1 cellular context compared by ENCODE assay signal in the genomic region with DNA sequence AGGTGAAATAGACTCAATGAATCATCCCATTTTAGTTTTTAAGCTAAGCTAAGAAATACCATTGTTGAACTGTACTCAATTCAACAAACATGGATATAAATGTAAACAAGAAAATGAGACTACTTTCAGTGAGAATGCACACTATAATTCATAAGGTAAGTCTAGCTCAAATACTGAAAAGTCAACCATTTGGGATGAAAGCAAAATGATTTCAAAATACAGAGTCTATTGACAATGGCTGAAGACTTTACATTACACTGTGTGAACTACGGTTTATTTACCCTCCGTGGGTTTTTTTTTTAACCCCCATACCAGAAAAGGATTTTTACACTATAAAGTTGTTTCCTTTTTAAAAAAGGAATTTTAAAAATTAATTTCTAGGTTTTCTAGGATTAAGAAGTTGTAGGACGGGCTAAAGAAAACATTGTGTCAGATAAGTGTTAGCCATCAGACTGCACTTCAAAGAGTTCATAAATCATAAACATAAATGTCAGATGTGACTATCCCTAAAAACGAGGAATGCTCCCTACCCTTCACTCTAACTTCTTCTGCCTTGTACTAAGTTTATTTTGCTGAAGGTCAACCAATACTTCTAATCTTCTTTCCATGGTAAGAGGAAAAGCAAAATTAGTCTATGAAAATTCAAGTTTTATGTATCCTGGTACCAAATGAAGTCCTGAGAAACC.
TF ChIP-seq lines count a peak whose summit lies in the region.

No MANE protein-coding gene starts in this region.

TF ChIP-seq in HepG2, 621 proteins besides CTCF, POLR2A, EP300 and RAD21 (continued from another document and continues in another):
- TF ChIP-seq IRF9 (CRISPR knock-in tag; IDR thresholded peaks at IDR 0.05; ENCODE audit: borderline replicate concordance) (no peak), EED (CRISPR knock-in tag; IDR thresholded peaks at IDR 0.05) (no peak), MAZ (IDR thresholded peaks at IDR 0.05; ENCODE audit: borderline replicate concordance, low read depth, low read length) (no peak), MAZ (CRISPR knock-in tag; IDR thresholded peaks at IDR 0.05; ENCODE audit: low read depth) (no peak), ZNF652 (CRISPR knock-in tag; IDR thresholded peaks at IDR 0.05; ENCODE audit: borderline replicate concordance, low read depth) (peak; percentile 55; the same call in 1 of the 2 replicates), ZNF331 (CRISPR knock-in tag; IDR thresholded peaks at IDR 0.05) (no peak), JARID2 (CRISPR knock-in tag; IDR thresholded peaks at IDR 0.05; ENCODE audit: insufficient replicate concordance) (no peak), ZNF124 (CRISPR knock-in tag; IDR thresholded peaks at IDR 0.05) (no peak), FOXP1 (IDR thresholded peaks at IDR 0.05) (no peak), FOXP1 (CRISPR knock-in tag; IDR thresholded peaks at IDR 0.05) (peak; percentile 46; the same call in 1 of the 2 replicates), ATF7 (IDR thresholded peaks at IDR 0.05) (no peak), ATF7 (CRISPR knock-in tag; IDR thresholded peaks at IDR 0.05) (no peak), ELF3 (CRISPR knock-in tag; IDR thresholded peaks at IDR 0.05) (0 out of 2 replicates have a peak, but pooled peaks have one; percentile 20), ZNF720 (CRISPR knock-in tag; IDR thresholded peaks at IDR 0.05) (no peak), EHMT2 (IDR thresholded peaks at IDR 0.05; ENCODE audit: borderline replicate concordance, low read depth, low read length) (peak; percentile 34; the same call in 1 of the 2 replicates), ZNF276 (CRISPR knock-in tag; IDR thresholded peaks at IDR 0.05; ENCODE audit: low read depth) (no peak), ZNF496 (CRISPR knock-in tag; IDR thresholded peaks at IDR 0.05; ENCODE audit: insufficient replicate concordance) (no peak), TBX3 (IDR thresholded peaks at IDR 0.05; ENCODE audit: borderline replicate concordance) (peak; percentile 49; the same call in 1 of the 2 replicates), ZNF546 (CRISPR knock-in tag; conservative IDR thresholded peaks at IDR 0.05) (no peak), ZC3H13 (CRISPR knock-in tag; IDR thresholded peaks at IDR 0.05) (no peak), ZNF414 (CRISPR knock-in tag; IDR thresholded peaks at IDR 0.05) (no peak), TOPORS (CRISPR knock-in tag; IDR thresholded peaks at IDR 0.05) (no peak), ZNF20 (CRISPR knock-in tag; IDR thresholded peaks at IDR 0.05) (no peak), TCF7L2 (IDR thresholded peaks at IDR 0.05; ENCODE audit: low read depth, low read length) (peak; percentile 30; the same call in 1 of the 2 replicates), POLR2G (IDR thresholded peaks at IDR 0.05; ENCODE audit: low read depth, low read length) (no peak), FOXP4 (CRISPR knock-in tag; IDR thresholded peaks at IDR 0.05) (0 out of 2 replicates have a peak, but pooled peaks have one; percentile 28), ZNF770 (CRISPR knock-in tag; IDR thresholded peaks at IDR 0.05) (no peak), DPF2 (CRISPR knock-in tag; IDR thresholded peaks at IDR 0.05; ENCODE audit: borderline replicate concordance, low read depth) (0 out of 2 replicates have a peak, but pooled peaks have one; percentile 40), ZNF34 (CRISPR knock-in tag; IDR thresholded peaks at IDR 0.05; ENCODE audit: borderline replicate concordance) (no peak), MATR3 (CRISPR knock-in tag; IDR thresholded peaks at IDR 0.05) (no peak), SMC3 (IDR thresholded peaks at IDR 0.05; ENCODE audit: low read length) (no peak), ZSCAN30 (CRISPR knock-in tag; IDR thresholded peaks at IDR 0.05) (no peak), NONO (IDR thresholded peaks at IDR 0.05) (no peak), NONO (CRISPR knock-in tag; conservative IDR thresholded peaks at IDR 0.05) (no peak), THRA (CRISPR knock-in tag; IDR thresholded peaks at IDR 0.05; ENCODE audit: borderline replicate concordance) (no peak), TCF7 (IDR thresholded peaks at IDR 0.05; ENCODE audit: low read depth) (peak; percentile 78), GATAD1 (CRISPR knock-in tag; IDR thresholded peaks at IDR 0.05) (no peak), MYNN (CRISPR knock-in tag; IDR thresholded peaks at IDR 0.05; ENCODE audit: low read depth) (no peak), BCL6 (CRISPR knock-in tag; IDR thresholded peaks at IDR 0.05) (peak; percentile 83), ZBTB43 (CRISPR knock-in tag; conservative IDR thresholded peaks at IDR 0.05) (0 out of 2 replicates have a peak, but pooled peaks have one; percentile 47), ELF1 (CRISPR knock-in tag; IDR thresholded peaks at IDR 0.05) (no peak), HNF4A (CRISPR knock-in tag; IDR thresholded peaks at IDR 0.05) (peak; percentile 29; the same call in 1 of the 2 replicates), NCOA5 (CRISPR knock-in tag; IDR thresholded peaks at IDR 0.05) (no peak)
- TF ChIP-seq, protein P1, sequence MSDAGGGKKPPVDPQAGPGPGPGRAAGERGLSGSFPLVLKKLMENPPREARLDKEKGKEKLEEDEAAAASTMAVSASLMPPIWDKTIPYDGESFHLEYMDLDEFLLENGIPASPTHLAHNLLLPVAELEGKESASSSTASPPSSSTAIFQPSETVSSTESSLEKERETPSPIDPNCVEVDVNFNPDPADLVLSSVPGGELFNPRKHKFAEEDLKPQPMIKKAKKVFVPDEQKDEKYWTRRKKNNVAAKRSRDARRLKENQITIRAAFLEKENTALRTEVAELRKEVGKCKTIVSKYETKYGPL (CRISPR knock-in tag; IDR thresholded peaks at IDR 0.05): no peak
- TF ChIP-seq, protein P2, sequence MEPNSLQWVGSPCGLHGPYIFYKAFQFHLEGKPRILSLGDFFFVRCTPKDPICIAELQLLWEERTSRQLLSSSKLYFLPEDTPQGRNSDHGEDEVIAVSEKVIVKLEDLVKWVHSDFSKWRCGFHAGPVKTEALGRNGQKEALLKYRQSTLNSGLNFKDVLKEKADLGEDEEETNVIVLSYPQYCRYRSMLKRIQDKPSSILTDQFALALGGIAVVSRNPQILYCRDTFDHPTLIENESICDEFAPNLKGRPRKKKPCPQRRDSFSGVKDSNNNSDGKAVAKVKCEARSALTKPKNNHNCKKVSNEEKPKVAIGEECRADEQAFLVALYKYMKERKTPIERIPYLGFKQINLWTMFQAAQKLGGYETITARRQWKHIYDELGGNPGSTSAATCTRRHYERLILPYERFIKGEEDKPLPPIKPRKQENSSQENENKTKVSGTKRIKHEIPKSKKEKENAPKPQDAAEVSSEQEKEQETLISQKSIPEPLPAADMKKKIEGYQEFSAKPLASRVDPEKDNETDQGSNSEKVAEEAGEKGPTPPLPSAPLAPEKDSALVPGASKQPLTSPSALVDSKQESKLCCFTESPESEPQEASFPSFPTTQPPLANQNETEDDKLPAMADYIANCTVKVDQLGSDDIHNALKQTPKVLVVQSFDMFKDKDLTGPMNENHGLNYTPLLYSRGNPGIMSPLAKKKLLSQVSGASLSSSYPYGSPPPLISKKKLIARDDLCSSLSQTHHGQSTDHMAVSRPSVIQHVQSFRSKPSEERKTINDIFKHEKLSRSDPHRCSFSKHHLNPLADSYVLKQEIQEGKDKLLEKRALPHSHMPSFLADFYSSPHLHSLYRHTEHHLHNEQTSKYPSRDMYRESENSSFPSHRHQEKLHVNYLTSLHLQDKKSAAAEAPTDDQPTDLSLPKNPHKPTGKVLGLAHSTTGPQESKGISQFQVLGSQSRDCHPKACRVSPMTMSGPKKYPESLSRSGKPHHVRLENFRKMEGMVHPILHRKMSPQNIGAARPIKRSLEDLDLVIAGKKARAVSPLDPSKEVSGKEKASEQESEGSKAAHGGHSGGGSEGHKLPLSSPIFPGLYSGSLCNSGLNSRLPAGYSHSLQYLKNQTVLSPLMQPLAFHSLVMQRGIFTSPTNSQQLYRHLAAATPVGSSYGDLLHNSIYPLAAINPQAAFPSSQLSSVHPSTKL (CRISPR knock-in tag; IDR thresholded peaks at IDR 0.05): peak; percentile 83
- TF ChIP-seq, protein P3, sequence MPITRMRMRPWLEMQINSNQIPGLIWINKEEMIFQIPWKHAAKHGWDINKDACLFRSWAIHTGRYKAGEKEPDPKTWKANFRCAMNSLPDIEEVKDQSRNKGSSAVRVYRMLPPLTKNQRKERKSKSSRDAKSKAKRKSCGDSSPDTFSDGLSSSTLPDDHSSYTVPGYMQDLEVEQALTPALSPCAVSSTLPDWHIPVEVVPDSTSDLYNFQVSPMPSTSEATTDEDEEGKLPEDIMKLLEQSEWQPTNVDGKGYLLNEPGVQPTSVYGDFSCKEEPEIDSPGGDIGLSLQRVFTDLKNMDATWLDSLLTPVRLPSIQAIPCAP (CRISPR knock-in tag; IDR thresholded peaks at IDR 0.05; ENCODE audit: low read depth): no peak
- TF ChIP-seq, protein P4, sequence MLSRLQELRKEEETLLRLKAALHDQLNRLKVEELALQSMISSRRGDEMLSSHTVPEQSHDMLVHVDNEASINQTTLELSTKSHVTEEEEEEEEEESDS (CRISPR knock-in tag; IDR thresholded peaks at IDR 0.05; ENCODE audit: borderline replicate concordance): no peak
